Comparison of ENCODE assay signal across 29 cellular contexts in the genomic region with DNA sequence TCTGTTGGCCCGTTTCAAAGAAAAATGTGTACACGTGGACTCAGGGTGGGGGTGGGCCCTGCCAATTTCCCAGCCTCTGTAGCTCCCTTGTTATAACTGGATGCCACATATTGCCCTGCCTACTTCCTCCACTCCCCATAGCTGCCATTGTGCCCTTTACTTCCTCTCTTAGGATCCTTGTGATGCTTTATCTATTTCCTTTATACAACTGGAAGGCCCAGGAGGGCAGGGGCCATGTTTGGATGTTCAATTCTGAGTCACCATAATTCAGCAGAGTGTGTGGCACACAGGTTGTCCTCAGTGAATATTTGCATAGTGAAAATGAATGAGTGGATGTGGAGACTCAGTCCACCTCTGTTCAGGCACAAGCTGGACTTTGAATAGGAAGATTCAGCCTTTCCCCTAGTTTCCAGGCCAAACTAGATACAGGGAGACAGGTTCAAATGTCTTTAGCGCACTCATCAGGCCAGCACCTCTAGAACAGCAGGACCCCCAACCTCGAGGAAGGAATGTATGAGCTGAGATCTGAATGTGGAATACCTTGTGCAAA.
"Had no signal": no experiment of that assay in that cellular context is flagged by ENCODE, and none has a peak within 500 bp of the region (broad histone marks: within the 10 kb centered on the region; RNA-seq: fewer than 3 reads in every experiment).

No MANE protein-coding gene starts in this region.

- DNase-seq: activated CD4-positive, alpha-beta memory T cell treated with anti-CD3 and anti-CD28 coated beads for 36 hours; activated CD4-positive, alpha-beta T cell treated with anti-CD3 and anti-CD28 coated beads, Interleukin-2, amount 10 ng/mL, durations not matched to agents 24 days and 14 days; activated CD4-positive, CD25-positive, alpha-beta regulatory T cell treated with anti-CD3 and anti-CD28 coated beads, Interleukin-2, amount 50 U/mL, for 72 hours; activated CD8-positive, alpha-beta memory T cell treated with anti-CD3 and anti-CD28 coated beads, Interleukin-2, amount 50 U/mL, for 4 hours; activated gamma-delta T cell; activated naive CD4-positive, alpha-beta T cell treated with anti-CD3 and anti-CD28 coated beads, Interleukin-2, amount 10 ng/mL, durations not matched to agents 7 days and 5 days; activated T-cell treated with anti-CD3 and anti-CD28 coated beads, Interleukin-2, amount 50 U/mL, for 1 hour; amniotic stem cell; caudate nucleus; foreskin keratinocyte; heart left ventricle; hypothalamus; immature natural killer cell; kidney; lower lobe of right lung; mesenchymal stem cell; natural killer cell; occipital lobe; psoas muscle; stimulated activated CD4-positive, alpha-beta T cell treated with anti-CD3 and anti-CD28 coated beads, Interleukin-15, amount 100 ng/mL, for 24 hours; stimulated activated CD4-positive, alpha-beta T cell treated with anti-CD3 and anti-CD28 coated beads, Interleukin-2, amount 100 ng/mL, for 24 hours; stimulated activated naive CD4-positive, alpha-beta T cell; T-helper 17 cell; tibial artery; upper lobe of right lung had no signal

- ATAC-seq: foreskin keratinocyte, heart left ventricle, lower lobe of right lung, natural killer cell, psoas muscle, T-helper 17 cell, upper lobe of right lung had no signal

- H3K27ac ChIP-seq: esophagus muscularis mucosa, foreskin keratinocyte, heart left ventricle, lower lobe of right lung, neural progenitor cell, parathyroid adenoma, psoas muscle, suprapubic skin, tibial artery, upper lobe of right lung had no signal
